Comparison of ENCODE assay signal across 23 cellular contexts in the genomic region with DNA sequence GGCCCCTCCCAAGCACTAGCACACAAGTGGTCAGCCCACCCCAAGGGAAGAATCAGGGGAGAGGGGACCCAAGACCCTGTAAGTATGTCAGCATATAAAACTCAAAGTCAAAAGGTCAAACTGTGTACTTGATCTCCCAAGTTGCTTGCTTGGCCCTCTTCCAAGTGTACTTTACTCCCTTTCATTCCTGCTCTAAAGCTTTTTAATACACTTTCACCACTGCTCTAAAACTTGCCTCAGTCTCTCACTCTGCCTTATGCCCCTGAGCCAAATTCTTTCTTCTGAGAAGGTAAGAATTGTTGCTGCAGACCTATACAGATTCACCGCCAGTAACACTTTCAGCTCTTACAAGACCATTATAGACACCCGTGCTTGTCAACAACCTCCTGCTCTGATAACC. TPM values are rescaled to one million over a fixed set of nuclear protein-coding genes. Genes with fewer than 3 reads are reported as not detected.
DNase-seq lines count a peak whose midpoint lies in the region; ATAC-seq and TF ChIP-seq lines count a peak whose summit lies in the region.
"Had no signal": no experiment of that assay in that cellular context is flagged by ENCODE, and none has a peak within 500 bp of the region (broad histone marks: within the 10 kb centered on the region; RNA-seq: fewer than 3 reads in every experiment).

No MANE protein-coding gene starts in this region.

- H3K27ac Mint-ChIP-seq in CD4-positive, alpha-beta T cell = peak overlapping the region; percentile 84
- no peak overlapping the region for H3K27ac Mint-ChIP-seq in GM23338
- peak overlapping the region; percentile 38 for H3K27ac Mint-ChIP-seq in activated CD4-positive, alpha-beta memory T cell treated with anti-CD3 and anti-CD28 coated beads for 36 hours
- H3K27ac Mint-ChIP-seq in mesothelial cell of epicardium = peak overlapping the region; percentile 78
- H3K27ac Mint-ChIP-seq: progenitor cell of endocrine pancreas had no signal

- intact Hi-C loops in CD4-positive, alpha-beta T cell (cut with DNase I, micrococcal nuclease) = loop anchor here in 1 of 2 experiments (5.0 kb wide), 1 partner anchor 762 kb away; no protein-coding TSS in a partner anchor
- intact Hi-C loops in activated CD4-positive, alpha-beta memory T cell treated with anti-CD3 and anti-CD28 coated beads for 36 hours (cut with micrococcal nuclease) = loop anchor here (5.0 kb wide), 3 partner anchors 527 to 812 kb away; no protein-coding TSS in a partner anchor
- intact Hi-C loops in posterior vena cava (cut with DNase I) = no loop called here
- intact Hi-C loops in mucosa of descending colon (cut with DNase I, micrococcal nuclease) = no loop called here

- POLR2A ChIA-PET in CD4-positive, alpha-beta T cell (lab: Charles Lee) = interaction anchor here (0.6 to 7.1 kb wide), 3 partner anchors 15 to 769 kb away, joined by 3 to 113 read pairs (median 53); partner anchors contain the start of gene RNASEH2B
- POLR2A ChIA-PET in activated CD4-positive, alpha-beta memory T cell treated with anti-CD3 and anti-CD28 coated beads for 36 hours (lab: Charles Lee) = no interaction called here

- TF ChIP-seq CTCF in CD4-positive, alpha-beta T cell (IDR thresholded peaks at IDR 0.05) = no peak
- no peak for TF ChIP-seq CTCF in GM23338 (conservative IDR thresholded peaks at IDR 0.05; ENCODE audit: low read depth in 2 of 2)
- TF ChIP-seq CTCF in mesothelial cell of epicardium (IDR thresholded peaks at IDR 0.05; ENCODE audit: unreplicated experiment) = no peak
- TF ChIP-seq CTCF in mucosa of descending colon (IDR thresholded peaks at IDR 0.05) = no peak

- H4K20me1 ChIP-seq in GM23338 (replicated peaks; ENCODE audit: insufficient read depth) = no peaks in the 10 kb centered on the region

- H3K4me1 ChIP-seq in GM23338 (ENCODE audit: insufficient read depth) (peaks cover 45% of the 10 kb centered on the region), mucosa of descending colon (ENCODE audit: low read depth) (no peaks in the 10 kb centered on the region)

- H3K79me2 ChIP-seq in GM23338 (replicated peaks; ENCODE audit: insufficient read depth) = no peaks in the 10 kb centered on the region

- H3F3A ChIP-seq in GM23338 (replicated peaks; ENCODE audit: low read depth) = peaks cover 12% of the 10 kb centered on the region; the same call in 1 of the 2 replicates

- H3K27me3 Mint-ChIP-seq in CD4-positive, alpha-beta T cell = no peaks in the 10 kb centered on the region
- H3K27me3 Mint-ChIP-seq in GM23338 (ENCODE audit: insufficient read depth, low read depth, poor library complexity) (peaks cover 5% of the 10 kb centered on the region), mesothelial cell of epicardium (ENCODE audit: low read depth) (peaks cover 3% of the 10 kb centered on the region)
- no peaks in the 10 kb centered on the region for H3K27me3 Mint-ChIP-seq in activated CD4-positive, alpha-beta memory T cell treated with anti-CD3 and anti-CD28 coated beads for 36 hours
- H3K27me3 Mint-ChIP-seq: IgD-negative memory B cell; naive thymus-derived CD8-positive, alpha-beta T cell had no signal

- DNase-seq in CD4-positive, alpha-beta T cell = no peak
- no peak for DNase-seq in GM23338 (ENCODE audit: low spot score)
- DNase-seq in activated CD4-positive, alpha-beta memory T cell treated with anti-CD3 and anti-CD28 coated beads for 36 hours = no peak
- no peak for DNase-seq in mesothelial cell of epicardium (ENCODE audit: low spot score in 2 of 2, unreplicated experiment in 2 of 2)
- no peak for DNase-seq in posterior vena cava (ENCODE audit: low spot score)
- no peak for DNase-seq in mucosa of descending colon
- DNase-seq: DMS 273 treated with DMSO at 0.1 percent for 48 hours; esophagus squamous epithelium; glutamatergic neuron; GM23248; naive thymus-derived CD8-positive, alpha-beta T cell; NCI-H1105 treated with DMSO at 0.1 percent for 48 hours; NCI-H748 treated with DMSO at 0.1 percent for 48 hours; thyroid gland had no signal

- peak overlapping the region; percentile 20 for H3K4me3 Mint-ChIP-seq in CD4-positive, alpha-beta T cell
- H3K4me3 Mint-ChIP-seq in GM23338 = no peak overlapping the region
- no peak overlapping the region for H3K4me3 Mint-ChIP-seq in activated CD4-positive, alpha-beta memory T cell treated with anti-CD3 and anti-CD28 coated beads for 36 hours
- H3K4me3 Mint-ChIP-seq in mesothelial cell of epicardium = no peak overlapping the region

- CTCF ChIA-PET in CD4-positive, alpha-beta T cell (lab: Charles Lee) = interaction anchor here (0.8 kb wide), 1 partner anchor 17 kb away, joined by 3 read pairs; no protein-coding TSS in a partner anchor
- CTCF ChIA-PET in activated CD4-positive, alpha-beta memory T cell treated with anti-CD3 and anti-CD28 coated beads for 36 hours (lab: Charles Lee) = interaction anchor here (1.2 to 5.0 kb wide), 2 partner anchors 17 to 21 kb away, joined by 4 to 38 read pairs; no protein-coding TSS in a partner anchor

- H3K36me3 ChIP-seq in GM23338 (ENCODE audit: insufficient read depth) (no peaks in the 10 kb centered on the region), mucosa of descending colon (ENCODE audit: low read depth) (no peaks in the 10 kb centered on the region)
- H3K36me3 ChIP-seq: esophagus squamous epithelium, thyroid gland had no signal

- ATAC-seq in CD4-positive, alpha-beta T cell (ENCODE audit: poor library complexity) = no peak
- no peak for ATAC-seq in GM23338
- no peak for ATAC-seq in mucosa of descending colon
- ATAC-seq in GM18511 (IDR thresholded peaks at IDR 0.05; ENCODE audit: unreplicated experiment) = no peak
- ATAC-seq: activated CD4-positive, CD25-positive, alpha-beta regulatory T cell treated with anti-CD3 and anti-CD28 coated beads, Interleukin-2, amount 50 U/mL, for 24 hours had no signal

- H3K27ac ChIP-seq in CD4-positive, alpha-beta T cell (ENCODE audit: low read depth, low read length) = no peak overlapping the region
- no peak overlapping the region for H3K27ac ChIP-seq in GM23338 (ENCODE audit: low read depth)
- H3K27ac ChIP-seq: esophagus squamous epithelium, GM23248, RWPE1, thyroid gland had no signal

- H3K9me2 ChIP-seq in GM23338 (ENCODE audit: insufficient read depth) = peaks cover 12% of the 10 kb centered on the region; the same call in 1 of the 2 replicates

- no peaks in the 10 kb centered on the region for H3K27me3 ChIP-seq in CD4-positive, alpha-beta T cell (ENCODE audit: control insufficient read depth, insufficient read depth, low read length)
- H3K27me3 ChIP-seq in GM23338 (ENCODE audit: insufficient read depth) = no peaks in the 10 kb centered on the region
- H3K27me3 ChIP-seq: esophagus squamous epithelium, thyroid gland had no signal

- H2AFZ ChIP-seq in GM23338 = no peak overlapping the region

- no peaks in the 10 kb centered on the region for H3K9me3 ChIP-seq in CD4-positive, alpha-beta T cell (ENCODE audit: control insufficient read depth, low read length)
- no peaks in the 10 kb centered on the region for H3K9me3 ChIP-seq in mucosa of descending colon
- H3K9me3 ChIP-seq: esophagus squamous epithelium, thyroid gland had no signal

- H3K4me1 Mint-ChIP-seq in CD4-positive, alpha-beta T cell (ENCODE audit: low read depth) = peaks cover 43% of the 10 kb centered on the region
- peaks cover 36% of the 10 kb centered on the region for H3K4me1 Mint-ChIP-seq in GM23338
- peaks cover 39% of the 10 kb centered on the region for H3K4me1 Mint-ChIP-seq in activated CD4-positive, alpha-beta memory T cell treated with anti-CD3 and anti-CD28 coated beads for 36 hours (ENCODE audit: low read depth)
- peaks cover 36% of the 10 kb centered on the region for H3K4me1 Mint-ChIP-seq in mesothelial cell of epicardium

- H3K9me3 Mint-ChIP-seq in CD4-positive, alpha-beta T cell = peaks cover 6% of the 10 kb centered on the region
- H3K9me3 Mint-ChIP-seq in GM23338 = no peaks in the 10 kb centered on the region
- no peaks in the 10 kb centered on the region for H3K9me3 Mint-ChIP-seq in activated CD4-positive, alpha-beta memory T cell treated with anti-CD3 and anti-CD28 coated beads for 36 hours
- peaks cover 4% of the 10 kb centered on the region for H3K9me3 Mint-ChIP-seq in mesothelial cell of epicardium

- peaks cover 5% of the 10 kb centered on the region for H3K36me3 Mint-ChIP-seq in CD4-positive, alpha-beta T cell (ENCODE audit: low read depth)
- no peaks in the 10 kb centered on the region for H3K36me3 Mint-ChIP-seq in GM23338 (ENCODE audit: low read depth)
- H3K36me3 Mint-ChIP-seq in activated CD4-positive, alpha-beta memory T cell treated with anti-CD3 and anti-CD28 coated beads for 36 hours = peaks cover 5% of the 10 kb centered on the region
- no peaks in the 10 kb centered on the region for H3K36me3 Mint-ChIP-seq in mesothelial cell of epicardium
- H3K36me3 Mint-ChIP-seq: IgD-negative memory B cell had no signal

- peak overlapping the region; percentile 40; the same call in 1 of the 2 replicates for H3K4me3 ChIP-seq in GM23338
- H3K4me3 ChIP-seq in mucosa of descending colon = no peak overlapping the region
- H3K4me3 ChIP-seq: esophagus squamous epithelium, GM23248, skin epidermis, thyroid gland had no signal

- H3K4me2 ChIP-seq in GM23338 = peak overlapping the region; percentile 73

TF ChIP-seq in GM23338, 12 proteins besides CTCF, POLR2A, EP300 and RAD21:
- no peak for TF ChIP-seq EZH2phosphoT487 (IDR thresholded peaks at IDR 0.05; ENCODE audit: unreplicated experiment)
- no peak for TF ChIP-seq STAT1 (IDR thresholded peaks at IDR 0.05; ENCODE audit: unreplicated experiment)

RNA-seq across cellular contexts. Expression of gene RNASEH2B, which starts 15.1 kb away (rescaled TPM):
- 10 to 100 TPM; 68.4 to 74.6 TPM for total RNA-seq in CD4-positive, alpha-beta T cell
- total RNA-seq in GM23338 (2014; rRNA removed; shearing (Covaris generic)) = 39.0 and 54.2 TPM in 2 replicates
- polyA plus RNA-seq in GM23338 (2016; fragmentation: Nextera tagmentation; extraction: Ambion mirVana) = 64.8 and 73.4 TPM in 2 replicates
- 10 to 100 TPM; 40.8 to 48.4 TPM for total RNA-seq in activated CD4-positive, alpha-beta memory T cell treated with anti-CD3 and anti-CD28 coated beads for 36 hours
- total RNA-seq in mesothelial cell of epicardium = 38.5 to 49.0 TPM (median 47.4 TPM) in 3 replicates
- total RNA-seq in posterior vena cava = 10 to 100 TPM; 48.5 to 49.1 TPM
- 10 to 100 TPM; 26.7 to 57.6 (median 31.6) TPM for total RNA-seq in mucosa of descending colon

RNA-seq across cellular contexts. Expression of gene DLEU7, which starts 51.0 kb away (rescaled TPM):
- not detected for total RNA-seq in CD4-positive, alpha-beta T cell
- total RNA-seq in GM23338 (2014; rRNA removed; shearing (Covaris generic)) = 10.1 and 11.6 TPM in 2 replicates
- polyA plus RNA-seq in GM23338 (2016; fragmentation: Nextera tagmentation; extraction: Ambion mirVana) = 8.7 and 9.2 TPM in 2 replicates
- total RNA-seq in activated CD4-positive, alpha-beta memory T cell treated with anti-CD3 and anti-CD28 coated beads for 36 hours = not detected
- total RNA-seq in mesothelial cell of epicardium = 0.18 TPM in 1 of 3 replicates, not detected in the others
- under 1 TPM; 0.19 to 0.79 TPM for total RNA-seq in posterior vena cava
- under 1 TPM in 2 of 3 donors, not detected in 1; 0.13 to 0.17 TPM for total RNA-seq in mucosa of descending colon
- total RNA-seq: bronchial epithelial cell; esophagus squamous epithelium; GM23248; lung microvascular endothelial cell; naive thymus-derived CD8-positive, alpha-beta T cell; T-helper 1 cell treated with Interleukin-12 subunit alpha and Interleukin-12 subunit beta and Interleukin-4 antibody, amounts not matched to agents 30 ng/mL and 1 ng/mL, for 36 hours had no signal
- polyA plus RNA-seq: GM23248; IgD-negative memory B cell; naive thymus-derived CD8-positive, alpha-beta T cell had no signal
